ENCODE assay signal across 16 cellular contexts in the genomic region with DNA sequence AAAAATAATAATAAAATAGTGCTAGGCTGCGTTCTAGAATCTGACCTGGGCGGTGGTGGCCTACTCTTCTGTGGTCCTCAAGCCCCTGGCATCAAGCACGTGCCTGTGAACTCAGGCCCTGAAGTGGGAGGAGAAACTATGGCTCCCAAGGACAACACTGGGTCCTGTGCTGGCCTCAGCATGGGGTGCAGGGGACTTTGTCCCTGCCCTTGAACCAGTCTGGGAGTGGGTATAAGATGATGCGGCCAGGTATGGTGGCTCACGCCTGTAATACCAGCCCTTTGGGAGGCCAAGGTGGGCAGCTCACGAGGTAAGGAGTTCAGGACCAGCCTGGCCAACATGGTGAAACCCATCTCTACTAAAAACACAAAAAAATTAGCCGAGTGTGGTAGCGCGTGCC. TPM values are rescaled to one million over a fixed set of nuclear protein-coding genes. Genes with fewer than 3 reads are reported as not detected.
DNase-seq lines count a peak whose midpoint lies in the region; ATAC-seq, FAIRE-seq and TF ChIP-seq lines count a peak whose summit lies in the region.
"Had no signal": no experiment of that assay in that cellular context is flagged by ENCODE, and none has a peak within 500 bp of the region (broad histone marks: within the 10 kb centered on the region; RNA-seq: fewer than 3 reads in every experiment).

No MANE protein-coding gene starts in this region.

- no peak for FAIRE-seq in kidney (lab: Jason Lieb, UNC)
- FAIRE-seq: H54 had no signal

- intact Hi-C loops in kidney (cut with DNase I) (no loop called here), posterior vena cava (cut with DNase I) (no loop called here)

- H3K4me1 ChIP-seq in kidney (ENCODE audit: control insufficient read depth in 1 of 2, insufficient read depth in 1 of 2, low read depth in 1 of 2, low read length in 2 of 2), result no peaks in the 10 kb centered on the region
- H3K4me1 ChIP-seq: BLaER1 had no signal

- no peak overlapping the region for H3K9ac ChIP-seq in kidney (ENCODE audit: low read length in 2 of 2)
- H3K9ac ChIP-seq: BLaER1, GM23248 had no signal

- H3K27ac ChIP-seq in kidney (ENCODE audit: low read depth in 2 of 2, low read length in 2 of 2), result no peak overlapping the region
- H3K27ac ChIP-seq: BLaER1, GM23248 had no signal

- TF ChIP-seq CTCF in kidney (IDR thresholded peaks at IDR 0.05; ENCODE audit: borderline replicate concordance, extremely low read depth, insufficient read depth), result no peak

- H3K4me3 ChIP-seq in kidney (ENCODE audit: low read length in 2 of 2), result no peak overlapping the region
- H3K4me3 ChIP-seq: BLaER1, GM23248 had no signal

- peak; percentile 21 for DNase-seq in activated CD8-positive, alpha-beta memory T cell treated with anti-CD3 and anti-CD28 coated beads for 24 hours
- DNase-seq in activated CD8-positive, alpha-beta memory T cell treated with anti-CD3 and anti-CD28 coated beads, Interleukin-2, amount 50 U/mL, for 4 hours, result no peak
- DNase-seq in kidney (peak; percentile 44), posterior vena cava (ENCODE audit: low spot score) (peak; percentile 28), ureter (ENCODE audit: low spot score) (peak; percentile 17)
- no peak for DNase-seq in stimulated activated CD4-positive, alpha-beta T cell treated with anti-CD3 and anti-CD28 coated beads, Interleukin-4, amount 100 ng/mL, for 1 hour
- DNase-seq: 8988T; AML-193; CD4-positive, CD25-positive, alpha-beta regulatory T cell; DMS53; GM23248 had no signal

- H3K9me3 ChIP-seq in kidney (ENCODE audit: control insufficient read depth in 1 of 2, low read length in 2 of 2), result no peaks in the 10 kb centered on the region
- H3K9me3 ChIP-seq: BLaER1 had no signal

- ATAC-seq in GM18867 (IDR thresholded peaks at IDR 0.05; ENCODE audit: unreplicated experiment) (no peak), GM18873 (IDR thresholded peaks at IDR 0.05; ENCODE audit: low FRiP score, unreplicated experiment) (no peak)
- ATAC-seq: HCT116 had no signal

- no peaks in the 10 kb centered on the region for H3K36me3 ChIP-seq in kidney (ENCODE audit: control insufficient read depth in 1 of 2, insufficient read depth in 2 of 2, low read length in 2 of 2)
- H3K36me3 ChIP-seq: BLaER1 had no signal

RNA-seq across cellular contexts. Expression of a gene that starts 5.5 kb away (rescaled TPM):
- total RNA-seq in kidney (17.5 TPM), posterior vena cava (10 to 100 TPM in 1 of 2 donors, under 1 TPM in 1; 0.43 to 21.5 TPM), ureter (23.3 TPM)
- 2.8 TPM for polyA plus RNA-seq in kidney (ENCODE audit: insufficient read depth, low read depth, low replicate concordance)

RNA-seq across cellular contexts. Expression of a gene that starts 20.7 kb away (rescaled TPM):
- total RNA-seq in kidney (2.1 TPM), posterior vena cava (under 1 TPM; 0.32 to 0.38 TPM), ureter (0.70 TPM)
- 12.9 TPM for polyA plus RNA-seq in kidney (ENCODE audit: insufficient read depth, low read depth, low replicate concordance)
- total RNA-seq: CD4-positive, CD25-positive, alpha-beta regulatory T cell had no signal

RNA-seq across cellular contexts. Expression of a gene that starts 31.3 kb away (rescaled TPM):
- total RNA-seq in kidney (21.6 TPM), posterior vena cava (10 to 100 TPM; 24.6 to 25.2 TPM), ureter (67.8 TPM)
- 8.1 TPM for polyA plus RNA-seq in kidney (ENCODE audit: insufficient read depth, low read depth, low replicate concordance)

Comparison
In these comparisons a context has a peak if more than half of its experiments do, and no peak if none do; other contexts are left out.
1. DNase-seq: peak in activated CD8-positive, alpha-beta memory T cell treated with anti-CD3 and anti-CD28 coated beads for 24 hours (single experiment), kidney (single experiment), posterior vena cava (single experiment) and ureter (single experiment); none in activated CD8-positive, alpha-beta memory T cell treated with anti-CD3 and anti-CD28 coated beads, Interleukin-2, amount 50 U/mL, for 4 hours (single experiment) and stimulated activated CD4-positive, alpha-beta T cell treated with anti-CD3 and anti-CD28 coated beads, Interleukin-4, amount 100 ng/mL, for 1 hour (single experiment).